ENCODE assay signal across 8 cellular contexts in the genomic region with DNA sequence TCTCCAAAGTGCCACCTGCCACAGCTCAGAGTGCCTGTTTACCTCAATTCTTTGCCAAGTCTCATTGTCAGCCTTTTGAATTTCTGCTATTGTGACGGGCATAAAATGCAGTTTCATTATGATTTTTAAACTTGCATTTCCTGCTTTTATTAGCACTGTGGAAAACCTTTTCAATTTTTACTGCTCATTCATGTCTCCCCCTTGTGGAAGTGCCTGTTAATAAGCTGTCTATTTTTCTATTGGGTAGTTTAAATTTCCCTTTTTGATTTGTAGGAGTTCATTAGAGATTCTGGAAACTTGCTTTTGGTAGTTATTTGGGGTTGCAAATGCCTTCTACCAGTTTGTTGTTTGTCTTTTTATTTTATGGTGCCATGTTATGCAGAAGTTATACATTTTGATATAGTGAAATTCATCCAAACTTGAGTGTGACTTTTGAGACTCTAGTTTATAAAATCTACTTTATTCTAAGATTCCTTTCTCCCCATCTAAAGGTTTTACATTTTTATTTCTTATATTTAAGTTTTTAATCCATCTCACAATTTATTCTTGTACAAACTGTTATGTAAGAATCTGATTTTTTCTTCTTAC. TPM values are rescaled to one million over a fixed set of nuclear protein-coding genes. Genes with fewer than 3 reads are reported as not detected.
A peak's percentile ranks its signal among the peaks of the same experiment; 100 is the strongest.
DNase-seq lines count a peak whose midpoint lies in the region; ATAC-seq, FAIRE-seq and TF ChIP-seq lines count a peak whose summit lies in the region.

No MANE protein-coding gene starts in this region.

- ATAC-seq in upper lobe of right lung, result peak; percentile 71
- ATAC-seq in GM21390 (IDR thresholded peaks at IDR 0.05; ENCODE audit: unreplicated experiment), result no peak
- ATAC-seq in HG03095 (IDR thresholded peaks at IDR 0.05; ENCODE audit: unreplicated experiment), result no peak

- peak; percentile 29 to 65 (median 58) for TF ChIP-seq CTCF in adrenal gland (IDR thresholded peaks at IDR 0.05)
- TF ChIP-seq CTCF in upper lobe of right lung (IDR thresholded peaks at IDR 0.05), result peak; percentile 70

- peak; percentile 46 for FAIRE-seq in GM18507 (lab: Jason Lieb, UNC)

- peak overlapping the region in 1 of 5 donors; percentile 7 for H3K27ac ChIP-seq in adrenal gland
- no peak overlapping the region for H3K27ac ChIP-seq in upper lobe of right lung

- no peak for TF ChIP-seq POLR2A in adrenal gland (IDR thresholded peaks at IDR 0.05)

- in situ Hi-C loops in ACHN (cut with HindIII; ENCODE audit: low pct_ligation_motif_present, low pct_unique_long_range_greater_than_20kb, low sequenced_read_pairs), result no loop called here

- H3K4me3 ChIP-seq in adrenal gland, result no peak overlapping the region
- H3K4me3 ChIP-seq in upper lobe of right lung, result peak overlapping the region; percentile 4

- H3K4me1 ChIP-seq in adrenal gland (replicated peaks in 1 of 2) (no peaks in the 10 kb centered on the region), upper lobe of right lung (no peaks in the 10 kb centered on the region)

- DNase-seq in ACHN (peak; percentile 44), GM18507 (ENCODE audit: extremely low spot score, insufficient read length, low read depth) (no peak), adrenal gland (no peak), hepatic stellate cell (ENCODE audit: low spot score) (peak; percentile 7), upper lobe of right lung (no peak)
- no peak for DNase-seq in stimulated activated CD4-positive, alpha-beta T cell treated with anti-CD3 and anti-CD28 coated beads, Interleukin-2, amount 100 ng/mL, for 48 hours

- intact Hi-C loops in adrenal gland (cut with DNase I) (no loop called here), upper lobe of right lung (cut with DNase I) (no loop called here)

- H3K9me3 ChIP-seq in adrenal gland (replicated peaks in 1 of 3) (no peaks in the 10 kb centered on the region), upper lobe of right lung (no peaks in the 10 kb centered on the region)

- H3K36me3 ChIP-seq in adrenal gland (replicated peaks in 1 of 2), result no peaks in the 10 kb centered on the region
- no peaks in the 10 kb centered on the region for H3K36me3 ChIP-seq in upper lobe of right lung

- H3K27me3 ChIP-seq in adrenal gland (peaks cover 4% of the 10 kb centered on the region), upper lobe of right lung (no peaks in the 10 kb centered on the region)

- WGBS in adrenal gland, 4 donors, result 6 to 15% (median 9%) methylated on average over 1 of the region's 1 CpG

RNA-seq across cellular contexts. Expression of gene FRMD4B, which starts 53.9 kb away (rescaled TPM):
- total RNA-seq in adrenal gland (100 to 1,000 TPM in 1 of 8 donors, 10 to 100 TPM in 7; 12.5 to 165 (median 20.3) TPM), upper lobe of right lung (60.7 TPM)
- polyA plus RNA-seq in adrenal gland, result 1 to 10 TPM; 5.5 to 8.8 (median 7.1) TPM

Comparison
In these comparisons a context has a peak if more than half of its experiments do, and no peak if none do; other contexts are left out.
1. DNase-seq: peak in ACHN (single experiment) and hepatic stellate cell (single experiment); none in GM18507 (single experiment), adrenal gland (0 of 7), upper lobe of right lung (single experiment) and stimulated activated CD4-positive, alpha-beta T cell treated with anti-CD3 and anti-CD28 coated beads, Interleukin-2, amount 100 ng/mL, for 48 hours (0 of 2).